1 cellular context compared by ENCODE assay signal in genomic region chr10:45726703-45727420, GRCh38.
TF ChIP-seq lines count a peak whose summit lies in the region.

Gene WASHC2C, plus strand, starts transcription at chr10:45727266. Its CDS starts 52 bp downstream, at chr10:45727318.

TF ChIP-seq in GM12878, 131 proteins besides CTCF, POLR2A, EP300 and RAD21 (continued from another document):
- TF ChIP-seq FOS (IDR thresholded peaks at IDR 0.05; ENCODE audit: borderline replicate concordance, extremely low read depth, insufficient read length) (peak; percentile 62), MEF2B (IDR thresholded peaks at IDR 0.05; ENCODE audit: partially characterized antibody, poor library complexity, severe bottlenecking) (peak; percentile 54), PAX5 (IDR thresholded peaks at IDR 0.05; ENCODE audit: borderline replicate concordance, low read depth, low read length) (peak; percentile 75; the same call in 1 of the 2 replicates), E4F1 (IDR thresholded peaks at IDR 0.05; ENCODE audit: borderline replicate concordance, partially characterized antibody) (peak; percentile 37), RAD51 (IDR thresholded peaks at IDR 0.05) (peak; percentile 99), NKRF (conservative IDR thresholded peaks at IDR 0.05) (peak; percentile 91), EGR1 (IDR thresholded peaks at IDR 0.05; ENCODE audit: borderline replicate concordance in 1 of 2, low read depth in 2 of 2, low read length in 2 of 2) (peak in 1 of 2 experiments; percentile 30; a peak in 1 of 3 replicates), REST (IDR thresholded peaks at IDR 0.05; ENCODE audit: low read depth, low read length) (0 out of 2 replicates have a peak, but pooled peaks have one; percentile 20), CREM (IDR thresholded peaks at IDR 0.05; ENCODE audit: low read depth) (peak; percentile 62; the same call in 1 of the 2 replicates), SIN3A (IDR thresholded peaks at IDR 0.05; ENCODE audit: low read depth, low read length) (peak; percentile 93), POLR2AphosphoS5 (IDR thresholded peaks at IDR 0.05; ENCODE audit: low read length) (peak; percentile 49; the same call in 1 of the 2 replicates), MEF2A (IDR thresholded peaks at IDR 0.05; ENCODE audit: insufficient read depth, low read depth, low read length) (0 out of 2 replicates have a peak, but pooled peaks have one; percentile 6), GATAD2B (conservative IDR thresholded peaks at IDR 0.05; ENCODE audit: low read depth) (0 out of 2 replicates have a peak, but pooled peaks have one; percentile 43), TARDBP (IDR thresholded peaks at IDR 0.05; ENCODE audit: borderline replicate concordance) (peak; percentile 56; the same call in 1 of the 2 replicates), IKZF1 (conservative IDR thresholded peaks at IDR 0.05) (peak; percentile 45; the same call in 1 of the 2 replicates), USF1 (IDR thresholded peaks at IDR 0.05; ENCODE audit: borderline replicate concordance, extremely low read length, insufficient read depth, low read depth, low read length) (peak; percentile 94), HCFC1 (IDR thresholded peaks at IDR 0.05; ENCODE audit: low read length) (peak; percentile 61), SPI1 (IDR thresholded peaks at IDR 0.05; ENCODE audit: borderline replicate concordance, insufficient read depth, low read depth, low read length) (peak; percentile 38; the same call in 1 of the 2 replicates), NFIC (IDR thresholded peaks at IDR 0.05; ENCODE audit: low read depth, low read length) (peak; percentile 91), ATF3 (IDR thresholded peaks at IDR 0.05; ENCODE audit: borderline replicate concordance, extremely low read depth, low read depth, low read length) (peak; percentile 97), USF2 (IDR thresholded peaks at IDR 0.05; ENCODE audit: borderline replicate concordance, low read depth, low read length) (peak; percentile 89), SMARCA5 (IDR thresholded peaks at IDR 0.05) (0 out of 2 replicates have a peak, but pooled peaks have one; percentile 26), SP1 (IDR thresholded peaks at IDR 0.05; ENCODE audit: low read depth, low read length) (peak; percentile 58), POU2F2 (IDR thresholded peaks at IDR 0.05; ENCODE audit: borderline replicate concordance, low read depth, low read length) (0 out of 3 replicates have a peak, but pooled peaks have one; percentile 55)
